ENCODE assay signal across 21 cellular contexts in genomic region chr7:64628192-64628591, GRCh38. TPM values are rescaled to one million over a fixed set of nuclear protein-coding genes. Genes with fewer than 3 reads are reported as not detected.
DNase-seq lines count a peak whose midpoint lies in the region; ATAC-seq and TF ChIP-seq lines count a peak whose summit lies in the region.
"Had no signal": no experiment of that assay in that cellular context is flagged by ENCODE, and none has a peak within 500 bp of the region (broad histone marks: within the 10 kb centered on the region; RNA-seq: fewer than 3 reads in every experiment).

No MANE protein-coding gene starts in this region.

- intact Hi-C loops in breast epithelium (cut with DNase I; ENCODE audit: low total_unique reads) = no loop called here
- intact Hi-C loops in MCF 10A (cut with micrococcal nuclease) = no loop called here

- no peaks in the 10 kb centered on the region for H3K27me3 Mint-ChIP-seq in MCF 10A (ENCODE audit: insufficient read depth, unreplicated experiment)
- H3K27me3 Mint-ChIP-seq: CD4-positive, CD25-positive, alpha-beta regulatory T cell had no signal

- no peak overlapping the region for H3K4me3 Mint-ChIP-seq in MCF 10A (ENCODE audit: unreplicated experiment)
- H3K4me3 Mint-ChIP-seq: CD4-positive, CD25-positive, alpha-beta regulatory T cell had no signal

- H3K27ac ChIP-seq in breast epithelium (peak overlapping the region; percentile 83 to 94), neutrophil (peak overlapping the region; percentile 55)

- H3K36me3 ChIP-seq in breast epithelium (no peaks in the 10 kb centered on the region), neutrophil (no peaks in the 10 kb centered on the region)
- H3K36me3 ChIP-seq: BE2C had no signal

- DNase-seq in breast epithelium (ENCODE audit: low spot score in 2 of 2) (no peak), MCF 10A (ENCODE audit: unreplicated experiment) (no peak), NCI-H187 (lab: John Stamatoyannopoulos, UW) (no peak)
- DNase-seq in activated naive CD4-positive, alpha-beta T cell treated with anti-CD3 and anti-CD28 coated beads, Interleukin-2, amount 50 U/mL, for 16 hours = no peak
- DNase-seq: 8988T; BE2C; CD4-positive, CD25-positive, alpha-beta regulatory T cell; COR-L47; DMS 273 treated with DMSO at 0.1 percent for 48 hours; GDM1; NCI-H1105 treated with DMSO at 0.1 percent for 48 hours; NCI-H1694; NCI-H2107; NCI-H510A treated with DMSO at 0.1 percent for 48 hours; NCI-H82; OCI-M1; Right ventricle myocardium superior had no signal

- H3K4me1 ChIP-seq in breast epithelium = no peaks in the 10 kb centered on the region
- H3K4me1 ChIP-seq in neutrophil (ENCODE audit: control insufficient read depth in 1 of 2, insufficient read depth in 1 of 2, low read depth in 1 of 2, low read length in 1 of 2) = peaks cover 15 to 19% of the 10 kb centered on the region in 2 experiments
- H3K4me1 ChIP-seq: BE2C had no signal

- H3K9me3 ChIP-seq in breast epithelium = no peaks in the 10 kb centered on the region
- no peaks in the 10 kb centered on the region for H3K9me3 ChIP-seq in neutrophil
- H3K9me3 ChIP-seq: BE2C had no signal

- H3K36me3 Mint-ChIP-seq in MCF 10A (ENCODE audit: insufficient read depth, unreplicated experiment) = no peaks in the 10 kb centered on the region
- H3K36me3 Mint-ChIP-seq: CD4-positive, CD25-positive, alpha-beta regulatory T cell had no signal

- CTCF ChIA-PET in MCF 10A (lab: Yijun Ruan, JAX) = interaction anchor here (0.6 to 1.5 kb wide), 3 partner anchors 9 to 646 kb away, joined by 3 to 4 read pairs (median 4); no protein-coding TSS in a partner anchor

- BruUV-seq in MCF 10A (replicated peaks; lab: Mats Ljungman, UMichigan) = no TSS peak

- H3K9me3 Mint-ChIP-seq in MCF 10A (ENCODE audit: unreplicated experiment) = peaks cover 32% of the 10 kb centered on the region
- H3K9me3 Mint-ChIP-seq: CD4-positive, CD25-positive, alpha-beta regulatory T cell had no signal

- ATAC-seq in esophagus mucosa (peak; percentile 89), HG03520 (IDR thresholded peaks at IDR 0.05; ENCODE audit: unreplicated experiment) (no peak), HG02938 (IDR thresholded peaks at IDR 0.05; ENCODE audit: unreplicated experiment) (no peak)

- TF ChIP-seq CTCF in breast epithelium (IDR thresholded peaks at IDR 0.05) = no peak
- TF ChIP-seq CTCF in MCF 10A (IDR thresholded peaks at IDR 0.05; ENCODE audit: unreplicated experiment) = no peak
- no peak for TF ChIP-seq CTCF in neutrophil (IDR thresholded peaks at IDR 0.05)

- H3K4me3 ChIP-seq in breast epithelium (no peak overlapping the region), neutrophil (ENCODE audit: low read depth in 1 of 2, low read length in 1 of 2) (no peak overlapping the region)

- no peak for TF ChIP-seq POLR2A in breast epithelium (IDR thresholded peaks at IDR 0.05)

- no peaks in the 10 kb centered on the region for H3K27me3 ChIP-seq in breast epithelium
- H3K27me3 ChIP-seq in neutrophil = no peaks in the 10 kb centered on the region
- H3K27me3 ChIP-seq: BE2C had no signal

- POLR2A ChIA-PET in MCF 10A (lab: Yijun Ruan, JAX) = interaction anchor here (0.7 to 2.0 kb wide), 10 partner anchors 13 to 378 kb away, joined by 3 to 8 read pairs (median 4); partner anchors contain the start of genes ERV3-1, ZNF107, ZNF138 and ZNF273

- H3K27ac Mint-ChIP-seq in MCF 10A (ENCODE audit: low read depth, unreplicated experiment) = no peak overlapping the region

- no peaks in the 10 kb centered on the region for H3K4me1 Mint-ChIP-seq in MCF 10A (ENCODE audit: insufficient read depth, unreplicated experiment)

RNA-seq across cellular contexts. Expression of gene ZNF107, which starts 37.7 kb away (rescaled TPM):
- total RNA-seq in breast epithelium = 10 to 100 TPM in 2 of 3 donors, 1 to 10 TPM in 1; 3.7 to 72.7 (median 33.1) TPM
- 4.6 and 5.0 TPM in 2 replicates for total RNA-seq in MCF 10A (2022)
- 2.3 TPM for total RNA-seq in esophagus mucosa
